In the genomic region with DNA sequence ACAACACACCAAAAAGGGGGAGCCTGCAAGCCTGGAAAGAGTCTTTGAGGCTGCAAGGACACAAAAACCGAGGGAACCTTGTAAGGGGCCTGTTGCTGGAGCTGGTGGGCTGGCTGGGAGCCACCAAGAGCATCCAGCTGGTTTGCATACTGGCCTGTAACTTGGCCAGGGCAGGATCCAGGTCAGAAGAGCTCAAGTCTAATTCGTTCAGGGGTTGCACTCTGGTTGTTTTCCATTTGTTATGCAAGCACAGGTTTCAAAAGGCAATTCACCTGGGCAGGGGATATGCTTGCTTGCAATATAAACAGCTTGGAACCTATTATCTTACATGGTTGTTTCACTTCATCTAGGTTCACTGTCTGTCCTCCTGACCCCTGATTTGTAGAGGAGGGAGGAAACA, we compare ENCODE assay signal across 22 cellular contexts.
"Had no signal": no experiment of that assay in that cellular context is flagged by ENCODE, and none has a peak within 500 bp of the region (broad histone marks: within the 10 kb centered on the region; RNA-seq: fewer than 3 reads in every experiment).

No MANE protein-coding gene starts in this region.

- H3K4me1 ChIP-seq: breast epithelium, foreskin keratinocyte, parathyroid adenoma had no signal

- H3K36me3 Mint-ChIP-seq: activated naive CD8-positive, alpha-beta T cell treated with anti-CD3 and anti-CD28 coated beads, Interleukin-2, amount 10 ng/mL, durations not matched to agents 7 days and 5 days; mesothelial cell of epicardium; natural killer cell treated with Interleukin-12 subunit alpha and Interleukin-12 subunit beta and Interleukin-15 and Interleukin-18, amount 100 ng/mL, for 72 hours had no signal

- DNase-seq: activated CD4-positive, alpha-beta T cell treated with anti-CD3 and anti-CD28 coated beads for 4 hours; activated CD4-positive, alpha-beta T cell treated with anti-CD3 and anti-CD28 coated beads, Interleukin-2, amount 50 U/mL, for 48 hours; activated CD4-positive, CD25-positive, alpha-beta regulatory T cell; activated effector memory CD4-positive, alpha-beta T cell treated with Interleukin-2 at 50 U/mL for 16 hours; activated naive CD4-positive, alpha-beta T cell treated with anti-CD3 and anti-CD28 coated beads for 36 hours; activated naive CD8-positive, alpha-beta T cell treated with anti-CD3 and anti-CD28 coated beads, Interleukin-2, amount 10 ng/mL, durations not matched to agents 7 days and 5 days; activated T-cell treated with anti-CD3 and anti-CD28 coated beads, Interleukin-2, amount 50 U/mL, for 72 hours; amniotic stem cell; effector memory CD4-positive, alpha-beta T cell; foreskin keratinocyte; kidney; left lung; stimulated activated CD4-positive, alpha-beta T cell treated with anti-CD3 and anti-CD28 coated beads, Interleukin-12 subunit alpha, Interleukin-12 subunit beta, amount 100 ng/mL, for 4 hours; stimulated activated naive CD8-positive, alpha-beta T cell treated with anti-CD3 and anti-CD28 coated beads, Interleukin-15, amount 100 ng/mL, for 72 hours; T-helper 9 cell; tibial artery had no signal

- H2AFZ ChIP-seq: parathyroid adenoma had no signal

- H3K27ac Mint-ChIP-seq: activated naive CD4-positive, alpha-beta T cell treated with anti-CD3 and anti-CD28 coated beads for 36 hours; activated naive CD8-positive, alpha-beta T cell treated with anti-CD3 and anti-CD28 coated beads, Interleukin-2, amount 10 ng/mL, durations not matched to agents 7 days and 5 days; activated T-cell treated with anti-CD3 and anti-CD28 coated beads, Interleukin-2, amount 50 U/mL, for 72 hours; mesothelial cell of epicardium; natural killer cell treated with Interleukin-12 subunit alpha and Interleukin-12 subunit beta and Interleukin-15 and Interleukin-18, amount 100 ng/mL, for 72 hours; stimulated activated naive CD8-positive, alpha-beta T cell treated with anti-CD3 and anti-CD28 coated beads, Interleukin-15, amount 100 ng/mL, for 72 hours had no signal

- H3K4me1 Mint-ChIP-seq: activated naive CD8-positive, alpha-beta T cell treated with anti-CD3 and anti-CD28 coated beads, Interleukin-2, amount 10 ng/mL, durations not matched to agents 7 days and 5 days; central memory CD8-positive, alpha-beta T cell had no signal

- H3K4me3 ChIP-seq: breast epithelium, left lung, tibial artery had no signal

- H3K9ac ChIP-seq: parathyroid adenoma had no signal

- ATAC-seq: activated T-cell treated with anti-CD3 and anti-CD28 coated beads, Interleukin-2, amount 50 U/mL, for 72 hours; left lung; natural killer cell treated with Interleukin-12 subunit alpha and Interleukin-12 subunit beta and Interleukin-15 and Interleukin-18, amount 100 ng/mL, for 72 hours; right cardiac atrium; stimulated activated naive CD8-positive, alpha-beta T cell treated with anti-CD3 and anti-CD28 coated beads, Interleukin-15, amount 100 ng/mL, for 72 hours had no signal

- H3K9me3 ChIP-seq: breast epithelium, left lung, tibial artery had no signal

- H3K36me3 ChIP-seq: breast epithelium, left lung, tibial artery had no signal

- H3K27me3 Mint-ChIP-seq: activated naive CD8-positive, alpha-beta T cell treated with anti-CD3 and anti-CD28 coated beads, Interleukin-2, amount 10 ng/mL, durations not matched to agents 7 days and 5 days; central memory CD8-positive, alpha-beta T cell; natural killer cell treated with Interleukin-12 subunit alpha and Interleukin-12 subunit beta and Interleukin-15 and Interleukin-18, amount 100 ng/mL, for 72 hours; stimulated activated naive CD8-positive, alpha-beta T cell treated with anti-CD3 and anti-CD28 coated beads, Interleukin-15, amount 100 ng/mL, for 72 hours had no signal

- H3K27me3 ChIP-seq: breast epithelium, left lung, tibial artery had no signal

- H3K4me3 Mint-ChIP-seq: activated naive CD4-positive, alpha-beta T cell treated with anti-CD3 and anti-CD28 coated beads for 36 hours; activated naive CD8-positive, alpha-beta T cell treated with anti-CD3 and anti-CD28 coated beads, Interleukin-2, amount 10 ng/mL, durations not matched to agents 7 days and 5 days; activated T-cell treated with anti-CD3 and anti-CD28 coated beads, Interleukin-2, amount 50 U/mL, for 72 hours; central memory CD8-positive, alpha-beta T cell; mesothelial cell of epicardium; natural killer cell treated with Interleukin-12 subunit alpha and Interleukin-12 subunit beta and Interleukin-15 and Interleukin-18, amount 100 ng/mL, for 72 hours; stimulated activated naive CD8-positive, alpha-beta T cell treated with anti-CD3 and anti-CD28 coated beads, Interleukin-15, amount 100 ng/mL, for 72 hours had no signal

- H3K9me3 Mint-ChIP-seq: activated naive CD4-positive, alpha-beta T cell treated with anti-CD3 and anti-CD28 coated beads for 36 hours; activated naive CD8-positive, alpha-beta T cell treated with anti-CD3 and anti-CD28 coated beads, Interleukin-2, amount 10 ng/mL, durations not matched to agents 7 days and 5 days; activated T-cell treated with anti-CD3 and anti-CD28 coated beads, Interleukin-2, amount 50 U/mL, for 72 hours; central memory CD8-positive, alpha-beta T cell; natural killer cell treated with Interleukin-12 subunit alpha and Interleukin-12 subunit beta and Interleukin-15 and Interleukin-18, amount 100 ng/mL, for 72 hours; stimulated activated naive CD8-positive, alpha-beta T cell treated with anti-CD3 and anti-CD28 coated beads, Interleukin-15, amount 100 ng/mL, for 72 hours had no signal

- H3K79me2 ChIP-seq: parathyroid adenoma had no signal

- H3K27ac ChIP-seq: breast epithelium, foreskin keratinocyte, left lung, parathyroid adenoma, tibial artery had no signal
